In the genomic region with DNA sequence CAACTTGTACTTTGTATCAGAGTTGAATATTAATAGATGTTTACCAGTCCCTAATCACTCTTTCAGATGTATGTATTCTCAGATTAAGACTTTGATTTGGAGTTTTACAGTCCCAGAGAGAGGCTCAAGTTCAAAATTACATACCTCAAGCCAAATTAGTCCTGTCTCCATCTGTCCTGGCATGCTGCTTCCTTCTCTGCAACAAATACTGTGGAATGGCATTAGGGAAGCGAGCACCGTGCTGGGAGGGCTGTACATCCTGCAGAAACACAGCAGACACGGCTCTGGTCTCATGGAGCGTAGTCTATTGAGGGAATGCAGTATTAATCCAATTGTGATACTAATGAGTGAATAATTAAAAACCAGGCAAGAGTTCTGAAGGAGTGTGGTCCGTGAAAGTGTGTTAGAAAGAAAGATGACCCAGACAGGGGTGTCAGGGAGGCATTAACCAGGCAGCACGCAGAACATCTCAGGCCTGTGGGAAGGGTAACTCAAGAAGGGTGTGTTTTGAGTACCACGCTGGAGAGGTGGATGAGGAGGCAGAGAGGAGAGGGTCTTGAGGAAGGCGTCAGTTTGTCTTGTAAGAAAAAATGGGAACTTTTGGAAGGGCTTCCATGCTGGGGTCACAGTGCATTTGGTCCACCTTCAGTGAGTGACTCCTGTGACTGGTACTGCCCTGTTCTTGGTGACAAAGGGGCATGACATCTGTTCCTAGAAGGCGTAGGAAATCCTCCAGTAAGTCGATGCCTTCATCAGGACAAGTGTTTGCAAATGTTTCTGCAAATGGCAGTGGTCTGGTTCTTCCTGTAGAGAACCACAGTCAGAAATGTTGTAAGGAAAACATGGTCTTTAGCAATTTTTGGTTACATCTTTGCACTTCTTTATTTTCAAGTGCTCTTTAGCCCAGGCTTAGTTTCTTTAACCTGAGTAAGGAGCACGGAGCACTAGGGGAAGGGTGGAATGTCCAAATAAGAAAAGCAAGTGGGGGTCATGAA, we compare ENCODE assay signal across 8 cellular contexts. TPM values are rescaled to one million over a fixed set of nuclear protein-coding genes. Genes with fewer than 3 reads are reported as not detected.
A peak's percentile ranks its signal among the peaks of the same experiment; 100 is the strongest.
DNase-seq lines count a peak whose midpoint lies in the region; ATAC-seq, FAIRE-seq and TF ChIP-seq lines count a peak whose summit lies in the region.

No MANE protein-coding gene starts in this region.

- H3K4me3 ChIP-seq in colonic mucosa: peak overlapping the region; percentile 61

- H3K27me3 Mint-ChIP-seq in neural crest cell (ENCODE audit: low read depth): no peaks in the 10 kb centered on the region

- intact Hi-C loops in colonic mucosa (cut with DNase I): no loop called here

- H3K4me1 ChIP-seq in colonic mucosa: peaks cover 13% of the 10 kb centered on the region

- ATAC-seq in HG02970 (IDR thresholded peaks at IDR 0.05; ENCODE audit: low FRiP score, unreplicated experiment): no peak

- H3K4me3 Mint-ChIP-seq in neural crest cell: peak overlapping the region; percentile 95

- no peaks in the 10 kb centered on the region for H3K36me3 ChIP-seq in colonic mucosa

- H3K27ac ChIP-seq in colonic mucosa: peak overlapping the region; percentile 65

- H3K9ac ChIP-seq in colonic mucosa (ENCODE audit: low read depth in 2 of 2, low read length in 2 of 2): peak overlapping the region; percentile 62 to 92

- H3K9me3 ChIP-seq in colonic mucosa: no peaks in the 10 kb centered on the region

- peaks cover 29% of the 10 kb centered on the region for H3K4me1 Mint-ChIP-seq in neural crest cell

- no peak for FAIRE-seq in RCC 7860 (lab: Jason Lieb, UNC)

- H3K27ac Mint-ChIP-seq in neural crest cell (ENCODE audit: unreplicated experiment): no peak overlapping the region

- H3K27me3 ChIP-seq in colonic mucosa: no peaks in the 10 kb centered on the region

- peak; percentile 24 for DNase-seq in EL
- DNase-seq in NCI-H69 (lab: John Stamatoyannopoulos, UW): peak; percentile 69
- peak; percentile 35 for DNase-seq in colonic mucosa
- no peak for DNase-seq in neural crest cell (ENCODE audit: low read depth, low spot score)
- no peak for DNase-seq in RCC 7860 (ENCODE audit: low spot score)
- no peak for DNase-seq in stimulated activated naive CD4-positive, alpha-beta T cell (lab: John Stamatoyannopoulos, UW)
- no peak for DNase-seq in 8988T

- no peak for TF ChIP-seq CTCF in colonic mucosa (IDR thresholded peaks at IDR 0.05)
- TF ChIP-seq CTCF in neural crest cell (conservative IDR thresholded peaks at IDR 0.05): no peak

- peaks cover 2% of the 10 kb centered on the region for H3K36me3 Mint-ChIP-seq in neural crest cell (ENCODE audit: low read depth)

- no peaks in the 10 kb centered on the region for H3K9me3 Mint-ChIP-seq in neural crest cell

RNA-seq across cellular contexts. Expression of a gene that starts 1.6 kb away (rescaled TPM):
- 100 to 1,000 TPM in 1 of 2 donors, 10 to 100 TPM in 1; 80.9 to 103 TPM for total RNA-seq in colonic mucosa
- total RNA-seq in neural crest cell: 67.0 and 69.0 TPM in 2 replicates

Comparison
In these comparisons a context has a peak if more than half of its experiments do, and no peak if none do; other contexts are left out.
1. DNase-seq: peak in EL (single experiment), NCI-H69 (single experiment) and colonic mucosa (single experiment); none in neural crest cell (single experiment), RCC 7860 (single experiment), stimulated activated naive CD4-positive, alpha-beta T cell (0 of 6) and 8988T (single experiment).